In genomic region chr11:33699515-33700424, GRCh38 we compare ENCODE assay signal across 1 cellular context.
TF ChIP-seq lines count a peak whose summit lies in the region.

No MANE protein-coding gene starts in this region.

TF ChIP-seq in HCT116, 20 proteins besides CTCF, POLR2A, EP300 and RAD21 (continued from another document):
- TF ChIP-seq REST (IDR thresholded peaks at IDR 0.05; ENCODE audit: low read depth) (no peak), ZBTB33 (IDR thresholded peaks at IDR 0.05; ENCODE audit: extremely low read depth, insufficient replicate concordance, low read length) (no peak), EZH2phosphoT487 (IDR thresholded peaks at IDR 0.05; ENCODE audit: borderline replicate concordance) (no peak), CBX3 (IDR thresholded peaks at IDR 0.05; ENCODE audit: low read depth) (no peak)
- TF ChIP-seq, protein P1, sequence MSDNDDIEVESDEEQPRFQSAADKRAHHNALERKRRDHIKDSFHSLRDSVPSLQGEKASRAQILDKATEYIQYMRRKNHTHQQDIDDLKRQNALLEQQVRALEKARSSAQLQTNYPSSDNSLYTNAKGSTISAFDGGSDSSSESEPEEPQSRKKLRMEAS (IDR thresholded peaks at IDR 0.05): no peak
